8 cellular contexts compared by ENCODE assay signal in the genomic region with DNA sequence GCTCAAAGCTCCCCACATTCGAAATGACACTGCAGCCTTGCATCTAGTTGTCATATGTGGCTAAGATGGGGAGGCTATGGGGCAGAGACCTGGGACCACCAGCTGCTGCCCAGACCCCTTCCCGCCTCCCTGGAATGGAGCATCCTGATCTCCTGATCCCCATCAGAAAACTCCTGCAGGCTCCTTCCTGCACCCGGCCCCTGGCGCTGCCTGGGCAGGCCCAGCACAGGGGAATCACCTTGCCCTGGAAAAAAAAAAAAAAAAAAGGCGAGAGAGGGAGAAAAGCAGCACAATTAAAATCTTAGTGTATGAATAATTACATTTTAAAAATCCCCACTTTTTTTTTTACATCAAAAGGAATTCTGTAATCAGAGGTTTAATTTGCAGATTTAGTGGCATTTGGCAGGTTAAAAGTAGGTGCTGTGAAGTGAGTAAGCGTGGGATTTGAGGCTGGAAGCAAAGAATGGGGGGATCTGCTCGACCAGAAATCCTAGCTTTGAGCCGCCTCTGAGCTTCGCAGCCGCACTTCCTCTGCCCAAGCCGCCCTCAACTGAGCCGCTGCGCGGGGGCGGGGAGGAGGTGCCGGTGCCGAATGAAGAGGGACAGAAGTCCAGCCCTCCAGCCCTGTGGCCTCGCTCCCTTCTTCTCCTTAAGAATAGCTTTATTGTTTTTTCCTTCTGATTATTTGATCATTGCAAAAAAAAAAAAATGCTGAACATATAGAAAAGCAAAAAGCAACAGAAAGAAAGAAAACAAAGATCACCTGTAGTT. TPM values are rescaled to one million over a fixed set of nuclear protein-coding genes. Genes with fewer than 3 reads are reported as not detected.
DNase-seq lines count a peak whose midpoint lies in the region; ATAC-seq and TF ChIP-seq lines count a peak whose summit lies in the region.

No MANE protein-coding gene starts in this region.

- H3K9me3 ChIP-seq in CD8-positive, alpha-beta memory T cell (ENCODE audit: low read length): no peaks in the 10 kb centered on the region
- H3K9me3 ChIP-seq in adrenal gland (replicated peaks in 1 of 3): no peaks in the 10 kb centered on the region

- peak overlapping the region; percentile 30 for H3K9ac ChIP-seq in mesendoderm (ENCODE audit: low read length)

- H2BK15ac ChIP-seq in mesendoderm (replicated peaks; ENCODE audit: low read depth): no peak overlapping the region

- ATAC-seq in HG03108 (IDR thresholded peaks at IDR 0.05; ENCODE audit: unreplicated experiment) (no peak), GM18520 (IDR thresholded peaks at IDR 0.05; ENCODE audit: unreplicated experiment) (no peak)

- intact Hi-C loops in adrenal gland (cut with DNase I) (no loop called here), lower leg skin (cut with DNase I; ENCODE audit: low total_unique reads) (no loop called here)

- no peak overlapping the region for H2BK120ac ChIP-seq in mesendoderm (ENCODE audit: low read depth, low read length)

- no peak overlapping the region for H3K4ac ChIP-seq in mesendoderm (ENCODE audit: low read depth, low read length)

- H3K4me1 Mint-ChIP-seq in CD8-positive, alpha-beta memory T cell: peaks cover 18 to 20% (median 18%) of the 10 kb centered on the region in 3 donors

- H4K8ac ChIP-seq in mesendoderm (ENCODE audit: low read depth, low read length): no peak overlapping the region

- H3K18ac ChIP-seq in mesendoderm (ENCODE audit: low read length): no peak overlapping the region

- in situ Hi-C loops in KBM-7 (cut with MboI; ENCODE audit: low pct_unique_long_range_greater_than_20kb, low sequenced_read_pairs): no loop called here

- H3K4me2 ChIP-seq in mesendoderm (ENCODE audit: low read length): no peak overlapping the region

- POLR2A ChIA-PET in CD8-positive, alpha-beta memory T cell (lab: Charles Lee): no interaction called here

- H3K27me3 ChIP-seq in CD8-positive, alpha-beta memory T cell (ENCODE audit: insufficient read depth, low read length, poor library complexity, severe bottlenecking): peaks cover 22% of the 10 kb centered on the region
- peaks cover 33% of the 10 kb centered on the region for H3K27me3 ChIP-seq in adrenal gland
- no peaks in the 10 kb centered on the region for H3K27me3 ChIP-seq in mesendoderm (ENCODE audit: insufficient read depth, low read length, poor library complexity)

- H3K56ac ChIP-seq in mesendoderm (ENCODE audit: low read length): no peak overlapping the region

- CTCF ChIA-PET in CD8-positive, alpha-beta memory T cell (lab: Charles Lee): interaction anchor here (0.6 to 1.3 kb wide), 4 partner anchors 10 to 139 kb away, joined by 3 read pairs; no protein-coding TSS in a partner anchor

- TF ChIP-seq POLR2A in adrenal gland (IDR thresholded peaks at IDR 0.05) (no peak), lower leg skin (IDR thresholded peaks at IDR 0.05) (no peak)

- H3K27me3 Mint-ChIP-seq in CD8-positive, alpha-beta memory T cell: peaks cover 26 to 69% of the 10 kb centered on the region in 2 donors

- H3K4me1 ChIP-seq in CD8-positive, alpha-beta memory T cell (ENCODE audit: insufficient read depth, low read length): peaks cover 15% of the 10 kb centered on the region
- H3K4me1 ChIP-seq in adrenal gland (replicated peaks in 1 of 2) (peaks cover 0 to 8% of the 10 kb centered on the region in 2 donors), mesendoderm (ENCODE audit: control insufficient read depth, low read depth, low read length) (no peaks in the 10 kb centered on the region)

- H3K27ac Mint-ChIP-seq in CD8-positive, alpha-beta memory T cell: peak overlapping the region in 2 of 8 donors; percentile 11 to 42

- peak overlapping the region in 6 of 7 donors; percentile 24 to 84 (median 64) for H3K4me3 Mint-ChIP-seq in CD8-positive, alpha-beta memory T cell

- no peak overlapping the region for H3K4me3 ChIP-seq in CD8-positive, alpha-beta memory T cell (ENCODE audit: low read length)
- H3K4me3 ChIP-seq in adrenal gland (peak overlapping the region in 1 of 4 donors; percentile 33), mesendoderm (ENCODE audit: low read length) (no peak overlapping the region), lower leg skin (ENCODE audit: low read depth, poor library complexity, severe bottlenecking) (no peak overlapping the region)

- H3K23ac ChIP-seq in mesendoderm (ENCODE audit: low read length): no peak overlapping the region

- no peaks in the 10 kb centered on the region for H3K36me3 ChIP-seq in CD8-positive, alpha-beta memory T cell (ENCODE audit: insufficient read depth, low read length)
- H3K36me3 ChIP-seq in adrenal gland (replicated peaks in 1 of 2): no peaks in the 10 kb centered on the region
- H3K36me3 ChIP-seq in mesendoderm (ENCODE audit: control insufficient read depth, insufficient read depth, low read length): no peaks in the 10 kb centered on the region

- WGBS in adrenal gland, 4 donors: 10 to 17% (median 13%) methylated on average over 18 of the region's 18 CpGs
- no CpG with 5 or more reads among the region's 18 CpGs for WGBS in mesendoderm (ENCODE audit: extremely low coverage, insufficient coverage, low lambda C conversion rate)
- WGBS in lower leg skin, 2 donors: 5 to 9% methylated on average over 18 of the region's 18 CpGs

- no peak overlapping the region for H2BK5ac ChIP-seq in mesendoderm (ENCODE audit: low read length)

- no peaks in the 10 kb centered on the region for H3K36me3 Mint-ChIP-seq in CD8-positive, alpha-beta memory T cell

- H3K79me2 ChIP-seq in mesendoderm (ENCODE audit: control insufficient read depth, insufficient read depth, low read length): no peaks in the 10 kb centered on the region

- no peak overlapping the region for H4K5ac ChIP-seq in mesendoderm (ENCODE audit: low read length)

- peak in 2 of 5 donors; percentile 12 to 16 for DNase-seq in CD8-positive, alpha-beta memory T cell
- peak; percentile 33 for DNase-seq in KBM-7
- DNase-seq in adrenal gland: peak in 4 of 7 donors; percentile 36 to 44 (median 40)
- DNase-seq in mesendoderm: peak; percentile 49
- DNase-seq in lower leg skin (ENCODE audit: low spot score in 2 of 2): no peak
- no peak for DNase-seq in RKO (ENCODE audit: low spot score)

- peaks cover 0 to 3% (median 0%) of the 10 kb centered on the region in 5 donors for H3K9me3 Mint-ChIP-seq in CD8-positive, alpha-beta memory T cell

- no peak overlapping the region for H2AK5ac ChIP-seq in mesendoderm (ENCODE audit: low read length)

- no peak for TF ChIP-seq CTCF in adrenal gland (IDR thresholded peaks at IDR 0.05)
- TF ChIP-seq CTCF in lower leg skin (IDR thresholded peaks at IDR 0.05): no peak

- no peak overlapping the region for H3K27ac ChIP-seq in CD8-positive, alpha-beta memory T cell (ENCODE audit: low read depth, low read length)
- no peak overlapping the region for H3K27ac ChIP-seq in adrenal gland
- H3K27ac ChIP-seq in mesendoderm (ENCODE audit: low read depth, low read length): no peak overlapping the region

- no peaks in the 10 kb centered on the region for H3K79me1 ChIP-seq in mesendoderm (ENCODE audit: low read length)

RNA-seq across cellular contexts. Expression of a gene that starts 30.0 kb away (rescaled TPM):
- total RNA-seq in CD8-positive, alpha-beta memory T cell: 1 to 10 TPM; 1.4 to 1.7 TPM
- not detected for polyA plus RNA-seq in CD8-positive, alpha-beta memory T cell
- total RNA-seq in adrenal gland (10 to 100 TPM in 7 of 8 donors, under 1 TPM in 1; 0.34 to 64.1 (median 37.4) TPM), lower leg skin (10 to 100 TPM in 3 of 4 donors, 1 to 10 TPM in 1; 2.4 to 21.3 (median 13.7) TPM)
- 10 to 100 TPM; 22.6 to 79.7 (median 34.8) TPM for polyA plus RNA-seq in adrenal gland
- polyA plus RNA-seq in mesendoderm (2013, experiment 1 of 2): 1.6 TPM
- 1.5 TPM for polyA plus RNA-seq in mesendoderm (2013, experiment 2 of 2)

Comparison
In these comparisons a context has a peak if more than half of its experiments do, and no peak if none do; other contexts are left out.
1. DNase-seq: peak in KBM-7 (single experiment), adrenal gland (4 of 7) and mesendoderm (single experiment); none in lower leg skin (0 of 2) and RKO (single experiment).